8 cellular contexts compared by ENCODE assay signal in the genomic region with DNA sequence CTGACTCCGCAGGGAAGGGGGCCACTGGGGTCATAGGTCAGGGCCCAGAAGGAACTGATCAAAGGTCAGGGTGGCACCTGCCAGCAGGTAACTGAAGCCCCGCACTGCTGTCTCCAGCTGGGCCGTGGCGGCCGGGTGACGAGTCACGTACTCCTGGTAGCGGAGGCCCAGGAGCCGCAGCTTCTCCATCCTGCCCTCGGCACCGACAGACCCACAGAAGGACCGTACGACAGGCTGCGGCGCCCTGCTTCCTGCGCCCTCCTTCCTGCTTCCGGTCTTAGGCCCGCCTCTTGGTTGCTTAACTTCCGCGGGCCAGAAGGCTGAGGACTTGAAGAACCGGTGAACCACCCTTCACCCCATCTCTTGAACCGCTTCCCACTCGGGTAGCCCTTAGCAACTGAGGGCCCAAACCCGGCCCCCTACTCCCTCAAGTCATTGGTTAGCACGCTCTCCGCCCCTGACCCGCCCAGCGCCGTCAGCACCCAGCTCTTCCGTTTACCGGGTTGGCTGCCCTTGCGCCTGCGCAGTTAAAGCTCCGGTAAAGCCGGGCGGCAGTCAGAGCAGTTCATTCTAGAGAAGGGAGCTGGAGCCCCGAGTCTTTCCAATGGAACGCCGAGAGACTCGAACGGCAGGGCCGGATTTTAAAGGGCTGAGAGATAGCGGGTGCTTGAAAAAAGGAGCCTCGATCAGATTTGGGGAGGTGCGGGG. TPM values are rescaled to one million over a fixed set of nuclear protein-coding genes. Genes with fewer than 3 reads are reported as not detected.
DNase-seq lines count a peak whose midpoint lies in the region; ATAC-seq and TF ChIP-seq lines count a peak whose summit lies in the region.

A gene (minus strand): TSS at position 255 of the 708 bp plus-strand sequence. CDS start 66 bp downstream, at position 189.

- CTCF ChIA-PET in activated CD4-positive, alpha-beta T cell treated with anti-CD3 and anti-CD28 coated beads for 36 hours (lab: Charles Lee): interaction anchor here (0.7 to 1.1 kb wide), 5 partner anchors 46 to 473 kb away, joined by 3 to 5 read pairs (median 4); no protein-coding TSS in a partner anchor

- POLR2A ChIA-PET in activated CD4-positive, alpha-beta T cell treated with anti-CD3 and anti-CD28 coated beads for 36 hours (lab: Charles Lee): interaction anchor here (0.6 to 1.4 kb wide), 4 partner anchors 71 to 493 kb away, joined by 3 to 8 read pairs (median 5); a partner anchor contains a TSS

- peaks cover 6% of the 10 kb centered on the region for H3K36me3 Mint-ChIP-seq in activated CD4-positive, alpha-beta T cell treated with anti-CD3 and anti-CD28 coated beads for 36 hours (ENCODE audit: low read depth)

- DNase-seq in Ammon's horn (ENCODE audit: low spot score) (peak; percentile 98), GM19238 (ENCODE audit: insufficient read length, low spot score) (peak; percentile 99), NCI-H524 (lab: John Stamatoyannopoulos, UW) (peak; percentile 96 to 97), choroid plexus epithelial cell (ENCODE audit: low read depth) (peak; percentile 100), kidney glomerular epithelial cell (lab: John Stamatoyannopoulos, UW) (peak; percentile 98)
- peak; percentile 97 for DNase-seq in activated CD4-positive, alpha-beta T cell treated with anti-CD3 and anti-CD28 coated beads for 36 hours
- peak; percentile 82 to 92 for DNase-seq in stimulated activated CD4-positive, alpha-beta T cell treated with anti-CD3 and anti-CD28 coated beads, Interleukin-1b, Interleukin-23, amount 100 ng/mL, for 1 hour (ENCODE audit: low read depth in 2 of 2)

- intact Hi-C loops in activated CD4-positive, alpha-beta T cell treated with anti-CD3 and anti-CD28 coated beads for 36 hours (cut with DNase I, micrococcal nuclease): loop anchor here (1.0 to 10.0 kb wide), 18 partner anchors 18 to 1850 kb away; a partner anchor contains a TSS

- TF ChIP-seq CTCF in choroid plexus epithelial cell (conservative IDR thresholded peaks at IDR 0.05; ENCODE audit: low read depth, low read length): no peak

- H3K4me3 Mint-ChIP-seq in activated CD4-positive, alpha-beta T cell treated with anti-CD3 and anti-CD28 coated beads for 36 hours: peak within 1 kb of the TSS; percentile 96

- H3K27ac Mint-ChIP-seq in activated CD4-positive, alpha-beta T cell treated with anti-CD3 and anti-CD28 coated beads for 36 hours: peak within 1 kb of the TSS; percentile 95

- peak within 1 kb of the TSS; percentile 99 for H3K4me3 ChIP-seq in choroid plexus epithelial cell (ENCODE audit: low read depth, low read length)

- peaks cover 3% of the 10 kb centered on the region for H3K27me3 Mint-ChIP-seq in activated CD4-positive, alpha-beta T cell treated with anti-CD3 and anti-CD28 coated beads for 36 hours

- ATAC-seq in HG03442 (IDR thresholded peaks at IDR 0.05; ENCODE audit: unreplicated experiment): peak; percentile 87
- peak; percentile 94 for ATAC-seq in activated CD4-positive, alpha-beta T cell treated with anti-CD3 and anti-CD28 coated beads for 36 hours

- no peaks in the 10 kb centered on the region for H3K9me3 Mint-ChIP-seq in activated CD4-positive, alpha-beta T cell treated with anti-CD3 and anti-CD28 coated beads for 36 hours (ENCODE audit: low read depth)

- H3K4me1 Mint-ChIP-seq in activated CD4-positive, alpha-beta T cell treated with anti-CD3 and anti-CD28 coated beads for 36 hours: peaks cover 31% of the 10 kb centered on the region

RNA-seq across cellular contexts. Expression of the gene that starts here (rescaled TPM):
- 10 to 100 TPM; 28.1 to 33.4 TPM for total RNA-seq in activated CD4-positive, alpha-beta T cell treated with anti-CD3 and anti-CD28 coated beads for 36 hours

Comparison
In these comparisons a context has a peak if more than half of its experiments do, and no peak if none do; other contexts are left out.
1. Peak in every context shown above with its lines: DNase-seq, ATAC-seq and H3K4me3 ChIP-seq.